In genomic region chr22:46600397-46600796, GRCh38 we compare ENCODE assay signal across 17 cellular contexts.
"Had no signal": no experiment of that assay in that cellular context is flagged by ENCODE, and none has a peak within 500 bp of the region (broad histone marks: within the 10 kb centered on the region; RNA-seq: fewer than 3 reads in every experiment).

No MANE protein-coding gene starts in this region.

- DNase-seq: activated naive CD8-positive, alpha-beta T cell treated with anti-CD3 and anti-CD28 coated beads for 36 hours; activated T-cell treated with anti-CD3 and anti-CD28 coated beads, Interleukin-2, amount 50 U/mL, for 24 hours; colonic mucosa; endodermal cell; head of caudate nucleus; hypothalamus; nephron progenitor cell; occipital lobe; stimulated activated CD4-positive, alpha-beta T cell treated with anti-CD3 and anti-CD28 coated beads, Interleukin-2, amount 100 ng/mL, for 48 hours; stimulated activated CD8-positive, alpha-beta memory T cell treated with anti-CD3 and anti-CD28 coated beads, Interleukin-4, amount 100 ng/mL, for 48 hours; stimulated activated naive B cell treated with anti-CD40 and anti-IgM and Interleukin-4, amounts not matched to agents 10 μg/mL and 1 μg/mL and 100 μg/mL, for 72 hours; T-helper 1 cell; transverse colon had no signal

- H3K9me3 ChIP-seq: colonic mucosa, gastroesophageal sphincter, transverse colon had no signal

- ATAC-seq: activated T-helper 17 cell treated with anti-CD3 and anti-CD28 coated beads, Interleukin-2, amount 50 U/mL, for 72 hours; gastroesophageal sphincter; sciatic nerve; stimulated activated naive B cell treated with anti-CD40 and anti-IgM and Interleukin-4, amounts not matched to agents 10 μg/mL and 1 μg/mL and 100 μg/mL, for 72 hours had no signal

- H3K27ac ChIP-seq: colonic mucosa had no signal

- H3K27me3 ChIP-seq: colonic mucosa, gastroesophageal sphincter, transverse colon had no signal

- H3K4me3 ChIP-seq: colonic mucosa, gastroesophageal sphincter, smooth muscle cell, transverse colon had no signal

- H3K4me2 ChIP-seq: smooth muscle cell had no signal

- H3K36me3 ChIP-seq: colonic mucosa, gastroesophageal sphincter, transverse colon had no signal
